24 cellular contexts compared by ENCODE assay signal in the genomic region with DNA sequence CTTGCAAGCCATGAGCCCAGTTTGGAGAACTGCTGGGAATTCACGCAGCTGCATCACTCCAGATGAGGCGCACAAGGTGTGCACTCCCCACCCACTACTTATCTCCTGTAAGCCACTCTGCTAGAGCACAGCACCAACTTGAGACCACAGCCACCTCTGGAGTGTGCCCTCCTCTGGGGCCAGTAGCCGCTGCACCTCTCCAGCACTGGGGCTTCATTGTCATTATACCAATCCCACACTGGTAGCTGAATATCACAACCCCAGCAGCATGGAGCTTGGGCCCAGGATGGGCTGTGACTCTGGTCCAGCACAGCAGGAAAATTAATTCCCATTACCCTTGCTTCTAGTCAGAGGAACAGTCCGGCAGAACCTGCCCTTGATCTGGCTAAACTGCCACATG.
"Had no signal": no experiment of that assay in that cellular context is flagged by ENCODE, and none has a peak within 500 bp of the region (broad histone marks: within the 10 kb centered on the region; RNA-seq: fewer than 3 reads in every experiment).

No MANE protein-coding gene starts in this region.

- H3K4me1 ChIP-seq: esophagus squamous epithelium, gastrocnemius medialis, heart right ventricle, lower lobe of right lung had no signal

- H3K36me3 ChIP-seq: esophagus squamous epithelium, gastrocnemius medialis, heart right ventricle, lower lobe of right lung had no signal

- FAIRE-seq: colon, endothelial cell of umbilical vein, islet of Langerhans, keratinocyte had no signal

- H3K4me3 ChIP-seq: coronary artery, dorsolateral prefrontal cortex, esophagus squamous epithelium, gastrocnemius medialis, heart right ventricle, lower lobe of right lung had no signal

- ATAC-seq: gastrocnemius medialis, heart right ventricle, left colon, left lobe of liver, left ventricle myocardium superior, lower lobe of right lung had no signal

- H3K9me3 ChIP-seq: gastrocnemius medialis, lower lobe of right lung had no signal

- H3K27ac ChIP-seq: coronary artery, dorsolateral prefrontal cortex, esophagus squamous epithelium, gastrocnemius medialis, heart right ventricle, lower lobe of right lung had no signal

- DNase-seq: dermis blood vessel endothelial cell; dorsolateral prefrontal cortex; effector CD4-positive, alpha-beta T cell; effector memory CD4-positive, alpha-beta T cell; esophagus squamous epithelium; foreskin fibroblast; foreskin melanocyte; gastrocnemius medialis; glutamatergic neuron; head of caudate nucleus; heart right ventricle; hippocampal formation; kidney glomerular epithelial cell; left colon; left ventricle myocardium superior; lower lobe of right lung; mesenchymal stem cell; midbrain had no signal
